Comparison of ENCODE assay signal across 28 cellular contexts in the genomic region with DNA sequence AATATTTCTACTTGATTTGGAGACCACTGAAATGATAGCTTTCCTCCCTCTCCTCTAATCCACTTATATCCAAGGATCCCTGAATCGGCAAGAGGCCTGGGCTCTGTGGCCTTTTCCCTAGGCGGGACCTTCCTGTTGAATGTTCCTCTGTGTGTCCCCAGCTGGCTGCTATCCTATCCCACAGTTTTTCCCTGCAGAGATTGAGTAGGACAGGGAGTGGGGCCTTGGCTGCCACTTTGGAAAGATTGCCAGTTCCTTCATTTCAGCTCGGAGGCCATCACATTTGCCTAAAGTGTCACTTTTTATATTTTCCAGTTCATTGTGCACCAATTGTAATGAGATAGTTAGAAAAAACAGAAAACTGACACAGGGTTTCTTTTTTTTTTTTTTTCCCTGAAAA. TPM values are rescaled to one million over a fixed set of nuclear protein-coding genes. Genes with fewer than 3 reads are reported as not detected.
DNase-seq lines count a peak whose midpoint lies in the region; ATAC-seq and TF ChIP-seq lines count a peak whose summit lies in the region.
"Had no signal": no experiment of that assay in that cellular context is flagged by ENCODE, and none has a peak within 500 bp of the region (broad histone marks: within the 10 kb centered on the region; RNA-seq: fewer than 3 reads in every experiment).

No MANE protein-coding gene starts in this region.

- no peak overlapping the region for H3K4me3 ChIP-seq in GM23338
- H3K4me3 ChIP-seq: BLaER1, GM12878 had no signal

- no peak for DNase-seq in activated naive CD4-positive, alpha-beta T cell treated with anti-CD3 and anti-CD28 coated beads, Interleukin-2, amount 10 ng/mL, durations not matched to agents 7 days and 5 days
- DNase-seq in GM23338 (ENCODE audit: low spot score) (no peak), retina (peak; percentile 50), NCI-H82 (lab: John Stamatoyannopoulos, UW) (no peak), NCI-H1694 treated with DMSO at 0.1 percent for 48 hours (lab: John Stamatoyannopoulos, UW) (no peak)
- DNase-seq: 8988T; ACHN; BE2C; C1 segment of cervical spinal cord; CD4-positive, alpha-beta memory T cell; CD4-positive, CD25-positive, alpha-beta regulatory T cell; CD8-positive, alpha-beta memory T cell; COR-L47; DMS 273 treated with DMSO at 0.1 percent for 48 hours; DMS153; DMS53; DMS79; DND-41; EL; GDM1 had no signal

- H3K4me2 ChIP-seq in GM23338, result no peak overlapping the region
- H3K4me2 ChIP-seq: BLaER1 had no signal

- peak; percentile 49; the same call in 1 of the 3 replicates for ATAC-seq in GM23338
- ATAC-seq: GM12878 had no signal

- H3K27me3 ChIP-seq in GM23338 (ENCODE audit: insufficient read depth), result no peaks in the 10 kb centered on the region
- H3K27me3 ChIP-seq: BLaER1 had no signal

- no peaks in the 10 kb centered on the region for H3K4me1 ChIP-seq in GM23338 (ENCODE audit: insufficient read depth)
- H3K4me1 ChIP-seq: BLaER1 had no signal

- H3K36me3 ChIP-seq in GM23338 (ENCODE audit: insufficient read depth), result no peaks in the 10 kb centered on the region
- H3K36me3 ChIP-seq: BE2C, BLaER1 had no signal

- no peak overlapping the region for H3K27ac ChIP-seq in GM23338 (ENCODE audit: low read depth)
- H3K27ac ChIP-seq: BLaER1 had no signal

- no peaks in the 10 kb centered on the region for H4K20me1 ChIP-seq in GM23338 (replicated peaks; ENCODE audit: insufficient read depth)
- H4K20me1 ChIP-seq: BLaER1 had no signal

- H3K36me3 Mint-ChIP-seq in activated naive CD4-positive, alpha-beta T cell treated with anti-CD3 and anti-CD28 coated beads, Interleukin-2, amount 50 U/mL, for 24 hours, result no peaks in the 10 kb centered on the region
- no peaks in the 10 kb centered on the region for H3K36me3 Mint-ChIP-seq in activated naive CD4-positive, alpha-beta T cell treated with anti-CD3 and anti-CD28 coated beads, Interleukin-2, amount 10 ng/mL, durations not matched to agents 7 days and 5 days
- no peaks in the 10 kb centered on the region for H3K36me3 Mint-ChIP-seq in GM23338 (ENCODE audit: low read depth)
- H3K36me3 Mint-ChIP-seq: CD14-positive monocyte; CD4-positive, alpha-beta memory T cell; CD4-positive, CD25-positive, alpha-beta regulatory T cell had no signal

- H3K9me3 Mint-ChIP-seq in activated naive CD4-positive, alpha-beta T cell treated with anti-CD3 and anti-CD28 coated beads, Interleukin-2, amount 50 U/mL, for 24 hours, result no peaks in the 10 kb centered on the region
- no peaks in the 10 kb centered on the region for H3K9me3 Mint-ChIP-seq in activated naive CD4-positive, alpha-beta T cell treated with anti-CD3 and anti-CD28 coated beads, Interleukin-2, amount 10 ng/mL, durations not matched to agents 7 days and 5 days
- H3K9me3 Mint-ChIP-seq in GM23338, result no peaks in the 10 kb centered on the region
- H3K9me3 Mint-ChIP-seq: CD4-positive, alpha-beta memory T cell; CD8-positive, alpha-beta memory T cell had no signal

- H2AFZ ChIP-seq in GM23338, result no peak overlapping the region

- H3K27ac Mint-ChIP-seq in activated naive CD4-positive, alpha-beta T cell treated with anti-CD3 and anti-CD28 coated beads, Interleukin-2, amount 50 U/mL, for 24 hours, result peak overlapping the region; percentile 46
- H3K27ac Mint-ChIP-seq in activated naive CD4-positive, alpha-beta T cell treated with anti-CD3 and anti-CD28 coated beads, Interleukin-2, amount 10 ng/mL, durations not matched to agents 7 days and 5 days, result no peak overlapping the region
- H3K27ac Mint-ChIP-seq in GM23338, result no peak overlapping the region
- H3K27ac Mint-ChIP-seq: CD14-positive monocyte; CD4-positive, CD25-positive, alpha-beta regulatory T cell; CD8-positive, alpha-beta memory T cell had no signal

- CTCF ChIA-PET in activated naive CD4-positive, alpha-beta T cell treated with anti-CD3 and anti-CD28 coated beads, Interleukin-2, amount 10 ng/mL, durations not matched to agents 7 days and 5 days (lab: Charles Lee), result no interaction called here

- peaks cover 34% of the 10 kb centered on the region for H3K4me1 Mint-ChIP-seq in activated naive CD4-positive, alpha-beta T cell treated with anti-CD3 and anti-CD28 coated beads, Interleukin-2, amount 50 U/mL, for 24 hours
- H3K4me1 Mint-ChIP-seq in activated naive CD4-positive, alpha-beta T cell treated with anti-CD3 and anti-CD28 coated beads, Interleukin-2, amount 10 ng/mL, durations not matched to agents 7 days and 5 days, result peaks cover 6% of the 10 kb centered on the region
- no peaks in the 10 kb centered on the region for H3K4me1 Mint-ChIP-seq in GM23338
- H3K4me1 Mint-ChIP-seq: CD14-positive monocyte had no signal

- no peaks in the 10 kb centered on the region for H3F3A ChIP-seq in GM23338 (replicated peaks; ENCODE audit: low read depth)

- peaks cover 1% of the 10 kb centered on the region for H3K27me3 Mint-ChIP-seq in activated naive CD4-positive, alpha-beta T cell treated with anti-CD3 and anti-CD28 coated beads, Interleukin-2, amount 50 U/mL, for 24 hours
- H3K27me3 Mint-ChIP-seq in activated naive CD4-positive, alpha-beta T cell treated with anti-CD3 and anti-CD28 coated beads, Interleukin-2, amount 10 ng/mL, durations not matched to agents 7 days and 5 days, result peaks cover 16% of the 10 kb centered on the region
- no peaks in the 10 kb centered on the region for H3K27me3 Mint-ChIP-seq in GM23338 (ENCODE audit: insufficient read depth, low read depth, poor library complexity)

- TF ChIP-seq CTCF in GM23338 (conservative IDR thresholded peaks at IDR 0.05; ENCODE audit: low read depth in 2 of 2), result no peak

- H3K79me2 ChIP-seq in GM23338 (replicated peaks; ENCODE audit: insufficient read depth), result no peaks in the 10 kb centered on the region

- H3K4me3 Mint-ChIP-seq in activated naive CD4-positive, alpha-beta T cell treated with anti-CD3 and anti-CD28 coated beads, Interleukin-2, amount 50 U/mL, for 24 hours, result no peak overlapping the region
- no peak overlapping the region for H3K4me3 Mint-ChIP-seq in activated naive CD4-positive, alpha-beta T cell treated with anti-CD3 and anti-CD28 coated beads, Interleukin-2, amount 10 ng/mL, durations not matched to agents 7 days and 5 days
- H3K4me3 Mint-ChIP-seq in GM23338, result no peak overlapping the region
- H3K4me3 Mint-ChIP-seq: CD14-positive monocyte; CD4-positive, alpha-beta memory T cell; CD4-positive, CD25-positive, alpha-beta regulatory T cell; CD8-positive, alpha-beta memory T cell had no signal

- peaks cover 10% of the 10 kb centered on the region for H3K9me2 ChIP-seq in GM23338 (ENCODE audit: insufficient read depth)

TF ChIP-seq in GM23338, 12 proteins besides CTCF, POLR2A, EP300 and RAD21 (continues in another document):
- TF ChIP-seq POLR2AphosphoS5 (IDR thresholded peaks at IDR 0.05; ENCODE audit: low read depth), result no peak

RNA-seq across cellular contexts. Expression of a gene that starts 38.9 kb away (rescaled TPM):
- 8.9 and 11.4 TPM in 2 replicates for total RNA-seq in GM23338 (2014; rRNA removed; shearing (Covaris generic))
- polyA plus RNA-seq in GM23338 (2016; fragmentation: Nextera tagmentation; extraction: Ambion mirVana), result 23.5 and 27.8 TPM in 2 replicates

RNA-seq across cellular contexts. Expression of a gene that starts 45.6 kb away (rescaled TPM):
- 2.1 and 2.7 TPM in 2 replicates for total RNA-seq in GM23338 (2014; rRNA removed; shearing (Covaris generic))
- polyA plus RNA-seq in GM23338 (2016; fragmentation: Nextera tagmentation; extraction: Ambion mirVana), result 2.3 and 2.8 TPM in 2 replicates
- total RNA-seq: A673; CD4-positive, alpha-beta memory T cell; CD4-positive, CD25-positive, alpha-beta regulatory T cell; CD8-positive, alpha-beta memory T cell; Daoy; G401; GM12878 had no signal
- polyA plus RNA-seq: AG04450, CD14-positive monocyte had no signal
